8 cellular contexts compared by ENCODE assay signal in genomic region chr3:48088056-48088748, GRCh38.
DNase-seq lines count a peak whose midpoint lies in the region; ATAC-seq and TF ChIP-seq lines count a peak whose summit lies in the region.

No MANE protein-coding gene starts in this region.

- CTCF ChIA-PET in SK-N-SH (lab: Yijun Ruan, JAX), result interaction anchor here (0.8 to 1.2 kb wide), 3 partner anchors 98 to 264 kb away, joined by 3 to 5 read pairs (median 3); no protein-coding TSS in a partner anchor

- peaks cover 55% of the 10 kb centered on the region for H3K79me2 ChIP-seq in SK-N-SH (ENCODE audit: insufficient read depth)

- peaks cover 41% of the 10 kb centered on the region for H4K20me1 ChIP-seq in SK-N-SH (ENCODE audit: insufficient read depth)

- H3K27ac ChIP-seq in SK-N-SH (ENCODE audit: low read depth in 2 of 2, low read length in 1 of 2) (peak overlapping the region; percentile 79 to 87), colonic mucosa (peak overlapping the region; percentile 92), lower lobe of right lung (peak overlapping the region; percentile 96), thymus (ENCODE audit: low read depth) (peak overlapping the region; percentile 90)

- TF ChIP-seq EP300 in SK-N-SH (IDR thresholded peaks at IDR 0.05; ENCODE audit: borderline replicate concordance in 1 of 2, low read depth in 1 of 2, low read length in 1 of 2), result no peak

- no peak for TF ChIP-seq CTCF in SK-N-SH (IDR thresholded peaks at IDR 0.05)
- TF ChIP-seq CTCF in colonic mucosa (IDR thresholded peaks at IDR 0.05), result no peak
- TF ChIP-seq CTCF in lower lobe of right lung (IDR thresholded peaks at IDR 0.05), result no peak

- intact Hi-C loops in colonic mucosa (cut with DNase I) (no loop called here), lower lobe of right lung (cut with DNase I) (no loop called here)

- ATAC-seq in HG02943 (IDR thresholded peaks at IDR 0.05; ENCODE audit: low read depth, unreplicated experiment) (peak; percentile 27), lower lobe of right lung (peak; percentile 5 to 11)

- TF ChIP-seq RAD21 in SK-N-SH (IDR thresholded peaks at IDR 0.05; ENCODE audit: low read length), result 0 out of 2 replicates have a peak, but pooled peaks have one; percentile 21

- peaks cover 0 to 20% of the 10 kb centered on the region in 2 experiments for H3K36me3 ChIP-seq in SK-N-SH (replicated peaks in 1 of 2; ENCODE audit: control insufficient read depth in 1 of 2, insufficient read depth in 2 of 2, low read length in 1 of 2)
- no peaks in the 10 kb centered on the region for H3K36me3 ChIP-seq in colonic mucosa
- H3K36me3 ChIP-seq in lower lobe of right lung, result peaks cover 9% of the 10 kb centered on the region
- no peaks in the 10 kb centered on the region for H3K36me3 ChIP-seq in thymus (ENCODE audit: control insufficient read depth, insufficient read depth)

- H3K9me3 ChIP-seq in SK-N-SH, result no peaks in the 10 kb centered on the region
- H3K9me3 ChIP-seq in colonic mucosa, result no peaks in the 10 kb centered on the region
- no peaks in the 10 kb centered on the region for H3K9me3 ChIP-seq in lower lobe of right lung
- H3K9me3 ChIP-seq in thymus (ENCODE audit: control insufficient read depth), result no peaks in the 10 kb centered on the region

- peak in 2 of 3 experiments; percentile 0 to 1 for DNase-seq in stimulated activated CD4-positive, alpha-beta T cell treated with anti-CD3 and anti-CD28 coated beads, TNF-alpha, amount 100 ng/mL, for 4 hours (ENCODE audit: low read depth in 3 of 3)
- DNase-seq in stimulated activated CD4-positive, alpha-beta T cell treated with anti-CD3 and anti-CD28 coated beads, Interleukin-4, amount 100 ng/mL, for 4 hours, result no peak
- DNase-seq in SK-N-SH (peak; percentile 72), colonic mucosa (peak; percentile 46), lower lobe of right lung (no peak), AML-193 (lab: John Stamatoyannopoulos, UW) (no peak)

- no peaks in the 10 kb centered on the region for H3K9me2 ChIP-seq in SK-N-SH

- H3F3A ChIP-seq in SK-N-SH (replicated peaks; ENCODE audit: insufficient read depth), result peaks cover 18% of the 10 kb centered on the region

- H3K27me3 ChIP-seq in SK-N-SH (ENCODE audit: insufficient read depth) (no peaks in the 10 kb centered on the region), colonic mucosa (no peaks in the 10 kb centered on the region), lower lobe of right lung (ENCODE audit: low read depth) (no peaks in the 10 kb centered on the region), thymus (ENCODE audit: control insufficient read depth, insufficient read depth) (no peaks in the 10 kb centered on the region)

- POLR2A ChIA-PET in SK-N-SH (lab: Yijun Ruan, JAX), result interaction anchor here (0.9 to 1.6 kb wide), 4 partner anchors 9 to 98 kb away, joined by 3 to 7 read pairs (median 3); no protein-coding TSS in a partner anchor

- H3K4me3 ChIP-seq in SK-N-SH (ENCODE audit: low read depth in 2 of 2, low read length in 1 of 2) (peak overlapping the region; percentile 62 to 89), colonic mucosa (peak overlapping the region; percentile 70), lower lobe of right lung (peak overlapping the region; percentile 88), thymus (ENCODE audit: low read length) (peak overlapping the region; percentile 66)

- H3K9ac ChIP-seq in SK-N-SH (peak overlapping the region; percentile 96), colonic mucosa (ENCODE audit: low read depth in 2 of 2, low read length in 2 of 2) (peak overlapping the region; percentile 90 to 98)

- H2AFZ ChIP-seq in SK-N-SH (ENCODE audit: low read depth), result no peak overlapping the region

- H3K4me1 ChIP-seq in SK-N-SH (ENCODE audit: control insufficient read depth in 1 of 2, insufficient read depth in 2 of 2, low read depth in 1 of 2, low read length in 1 of 2), result peaks cover 3 to 4% of the 10 kb centered on the region in 2 experiments; a peak in 3 of 4 replicates
- no peaks in the 10 kb centered on the region for H3K4me1 ChIP-seq in colonic mucosa
- H3K4me1 ChIP-seq in lower lobe of right lung, result peaks cover 38% of the 10 kb centered on the region
- H3K4me1 ChIP-seq in thymus (ENCODE audit: control insufficient read depth, insufficient read depth, low read length), result peaks cover 8% of the 10 kb centered on the region

- 3% methylated on average over 9 of the region's 40 CpGs for WGBS in SK-N-SH (ENCODE audit: low lambda C conversion rate)
- under 1% methylated on average over 40 of the region's 40 CpGs for WGBS in thymus

- H3K4me2 ChIP-seq in SK-N-SH, result peak overlapping the region; percentile 78

TF ChIP-seq in SK-N-SH, 30 proteins besides CTCF, POLR2A, EP300 and RAD21:
- TF ChIP-seq SIN3A (IDR thresholded peaks at IDR 0.05; ENCODE audit: borderline replicate concordance, low read depth, low read length) (no peak), MXI1 (IDR thresholded peaks at IDR 0.05; ENCODE audit: low read depth, low read length) (peak; percentile 60; the same call in 1 of the 2 replicates), TAF1 (IDR thresholded peaks at IDR 0.05; ENCODE audit: borderline replicate concordance, low read depth, low read length) (0 out of 2 replicates have a peak, but pooled peaks have one; percentile 8), CHD2 (IDR thresholded peaks at IDR 0.05; ENCODE audit: low read length, partially characterized antibody) (peak; percentile 44)
TF ChIP-seq in SK-N-SH: peak in this region for 3.

Comparison
In these comparisons a context has a peak if more than half of its experiments do, and no peak if none do; other contexts are left out.
1. DNase-seq: peak in stimulated activated CD4-positive, alpha-beta T cell treated with anti-CD3 and anti-CD28 coated beads, TNF-alpha, amount 100 ng/mL, for 4 hours (2 of 3), SK-N-SH (single experiment) and colonic mucosa (single experiment); none in stimulated activated CD4-positive, alpha-beta T cell treated with anti-CD3 and anti-CD28 coated beads, Interleukin-4, amount 100 ng/mL, for 4 hours (0 of 2), lower lobe of right lung (single experiment) and AML-193 (0 of 2).
2. Peak in every context shown above with its lines, with median percentiles within 50 percentile points of each other: H3K27ac ChIP-seq and H3K4me3 ChIP-seq.